ENCODE assay signal across 8 cellular contexts in the genomic region with DNA sequence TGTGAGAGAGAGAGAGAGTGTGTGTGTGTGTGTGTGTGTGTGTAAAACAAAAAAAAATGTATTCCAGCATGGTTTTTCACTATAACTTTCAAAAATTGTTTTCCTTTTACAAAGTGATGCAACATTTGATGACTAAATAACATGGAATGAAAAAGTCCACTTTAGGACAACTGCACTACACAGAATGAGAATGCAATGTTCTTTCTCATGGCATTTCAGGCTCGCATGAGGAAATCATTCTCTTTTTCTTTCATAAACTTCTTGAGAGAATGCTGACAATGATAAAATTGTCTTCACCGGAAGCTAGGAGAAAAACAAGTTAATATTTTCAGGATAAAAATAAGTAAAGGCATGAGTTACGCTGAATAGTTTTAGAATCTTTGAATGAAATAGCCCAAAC. TPM values are rescaled to one million over a fixed set of nuclear protein-coding genes. Genes with fewer than 3 reads are reported as not detected.
DNase-seq lines count a peak whose midpoint lies in the region; ATAC-seq, FAIRE-seq and TF ChIP-seq lines count a peak whose summit lies in the region.

No MANE protein-coding gene starts in this region.

- in situ Hi-C loops in transverse colon (cut with MboI; ENCODE audit: low pct_ligation_motif_present in 1 of 4, low pct_unique_long_range_greater_than_20kb in 1 of 4, low sequenced_read_pairs in 3 of 4) = no loop called here

- H3K9me3 Mint-ChIP-seq in naive thymus-derived CD4-positive, alpha-beta T cell = peaks cover 0 to 2% (median 0%) of the 10 kb centered on the region in 11 donors

- intact Hi-C loops in transverse colon (cut with DNase I; ENCODE audit: low total_unique reads) = no loop called here
- intact Hi-C loops in naive thymus-derived CD4-positive, alpha-beta T cell (cut with micrococcal nuclease) = no loop called here

- peak; percentile 61 for ATAC-seq in left lobe of liver
- no peak for ATAC-seq in naive thymus-derived CD4-positive, alpha-beta T cell

- H3K27me3 Mint-ChIP-seq in naive thymus-derived CD4-positive, alpha-beta T cell = peaks cover 4 to 37% (median 28%) of the 10 kb centered on the region in 5 donors

- no peak for TF ChIP-seq POLR2A in transverse colon (IDR thresholded peaks at IDR 0.05)

- POLR2A ChIA-PET in naive thymus-derived CD4-positive, alpha-beta T cell (lab: Charles Lee) = no interaction called here

- H3K27ac Mint-ChIP-seq in naive thymus-derived CD4-positive, alpha-beta T cell = no peak overlapping the region

- peaks cover 0 to 4% (median 0%) of the 10 kb centered on the region in 7 donors for H3K4me1 Mint-ChIP-seq in naive thymus-derived CD4-positive, alpha-beta T cell

- DNase-seq in HTR-8/SVneo (ENCODE audit: insufficient read length, low spot score) = peak; percentile 69
- peak; percentile 96 for DNase-seq in dedifferentiated amniotic fluid mesenchymal stem cell (ENCODE audit: extremely low spot score)
- no peak for DNase-seq in left lobe of liver (ENCODE audit: low spot score)
- no peak for DNase-seq in transverse colon
- DNase-seq in naive thymus-derived CD4-positive, alpha-beta T cell = no peak
- DNase-seq in activated naive CD4-positive, alpha-beta T cell (lab: John Stamatoyannopoulos, UW) = no peak
- no peak for DNase-seq in SKM-1 treated with dmso at 0.1 percent for 144 hours (lab: John Stamatoyannopoulos, UW; ENCODE audit: unreplicated experiment)
- DNase-seq in GOT3 (lab: John Stamatoyannopoulos, UW) = no peak

- no peaks in the 10 kb centered on the region for H3K27me3 ChIP-seq in transverse colon
- H3K27me3 ChIP-seq in naive thymus-derived CD4-positive, alpha-beta T cell (ENCODE audit: control insufficient read depth in 2 of 2, insufficient read depth in 2 of 2, low read length in 2 of 2) = no peaks in the 10 kb centered on the region

- 73% methylated on average over 3 of the region's 3 CpGs for WGBS in transverse colon (ENCODE audit: low coverage in 1 of 2), 2 donors

- FAIRE-seq in HTR-8/SVneo (lab: Jason Lieb, UNC) = no peak

- TF ChIP-seq EP300 in transverse colon (IDR thresholded peaks at IDR 0.05; ENCODE audit: low read depth) = peak; percentile 85

- H3K27ac ChIP-seq in transverse colon = peak overlapping the region; percentile 25 to 62 (median 54)
- no peak overlapping the region for H3K27ac ChIP-seq in naive thymus-derived CD4-positive, alpha-beta T cell (ENCODE audit: low read depth, low read length)

- H3K36me3 Mint-ChIP-seq in naive thymus-derived CD4-positive, alpha-beta T cell = no peaks in the 10 kb centered on the region

- no peaks in the 10 kb centered on the region for H3K9me3 ChIP-seq in transverse colon
- H3K9me3 ChIP-seq in naive thymus-derived CD4-positive, alpha-beta T cell (ENCODE audit: control insufficient read depth in 2 of 3, low read length in 3 of 3) = no peaks in the 10 kb centered on the region

- no peak for TF ChIP-seq CTCF in transverse colon (IDR thresholded peaks at IDR 0.05)

- H3K4me1 ChIP-seq in transverse colon = peaks cover 0 to 29% (median 8%) of the 10 kb centered on the region in 4 donors
- no peaks in the 10 kb centered on the region for H3K4me1 ChIP-seq in naive thymus-derived CD4-positive, alpha-beta T cell (ENCODE audit: control insufficient read depth in 2 of 2, insufficient read depth in 2 of 2, low read length in 2 of 2)

- CTCF ChIA-PET in naive thymus-derived CD4-positive, alpha-beta T cell (lab: Charles Lee) = no interaction called here

- no peak overlapping the region for H3K4me3 Mint-ChIP-seq in naive thymus-derived CD4-positive, alpha-beta T cell

- H3K4me3 ChIP-seq in transverse colon = no peak overlapping the region
- no peak overlapping the region for H3K4me3 ChIP-seq in naive thymus-derived CD4-positive, alpha-beta T cell (ENCODE audit: low read length)

- H3K36me3 ChIP-seq in transverse colon = no peaks in the 10 kb centered on the region
- no peaks in the 10 kb centered on the region for H3K36me3 ChIP-seq in naive thymus-derived CD4-positive, alpha-beta T cell (ENCODE audit: control insufficient read depth in 2 of 3, insufficient read depth in 3 of 3, low read length in 3 of 3)

RNA-seq across cellular contexts. Expression of gene SLC16A12, which starts 53.7 kb away (rescaled TPM):
- total RNA-seq in left lobe of liver (0.38 TPM), transverse colon (1 to 10 TPM in 1 of 4 donors, under 1 TPM in 2, not detected in 1; 0.27 to 7.6 (median 0.48) TPM)
- total RNA-seq in naive thymus-derived CD4-positive, alpha-beta T cell = not detected
- polyA plus RNA-seq in naive thymus-derived CD4-positive, alpha-beta T cell = not detected

Comparison
In these comparisons a context has a peak if more than half of its experiments do, and no peak if none do; other contexts are left out.
1. DNase-seq: peak in HTR-8/SVneo (single experiment) and dedifferentiated amniotic fluid mesenchymal stem cell (single experiment); none in left lobe of liver (single experiment), transverse colon (single experiment), naive thymus-derived CD4-positive, alpha-beta T cell (0 of 9), activated naive CD4-positive, alpha-beta T cell (0 of 4), SKM-1 treated with dmso at 0.1 percent for 144 hours (single experiment) and GOT3 (single experiment).